6 cellular contexts compared by ENCODE assay signal in genomic region chr5:176253370-176254065, GRCh38. TPM values are rescaled to one million over a fixed set of nuclear protein-coding genes. Genes with fewer than 3 reads are reported as not detected.
A peak's percentile ranks its signal among the peaks of the same experiment; 100 is the strongest.
DNase-seq lines count a peak whose midpoint lies in the region; ATAC-seq, FAIRE-seq and TF ChIP-seq lines count a peak whose summit lies in the region.
"Not testable (repeated sequence)": the region's sequence is repeated elsewhere in the genome, so short reads cannot be mapped to it uniquely, and the experiment has no call there.

No MANE protein-coding gene starts in this region.

- not testable (repeated sequence) for H3K4me1 Mint-ChIP-seq in activated CD4-positive, alpha-beta T cell treated with anti-CD3 and anti-CD28 coated beads, Interleukin-2, amount 10 ng/mL, durations not matched to agents 24 days and 14 days

- H3K4me3 ChIP-seq in A549: not testable (repeated sequence)
- peak overlapping the region in 1 of 3 donors; percentile 7 for H3K4me3 ChIP-seq in right lobe of liver

- not testable (repeated sequence) for H3K4me3 Mint-ChIP-seq in activated CD4-positive, alpha-beta T cell treated with anti-CD3 and anti-CD28 coated beads, Interleukin-2, amount 10 ng/mL, durations not matched to agents 24 days and 14 days

- H3K27me3 ChIP-seq in right lobe of liver: not testable (repeated sequence)

- not testable (repeated sequence) for TF ChIP-seq RAD21 in A549 (conservative IDR thresholded peaks at IDR 0.05 in 1 of 2, IDR thresholded peaks at IDR 0.05 in 1 of 2)

- not testable (repeated sequence) for H3K27me3 Mint-ChIP-seq in activated CD4-positive, alpha-beta T cell treated with anti-CD3 and anti-CD28 coated beads, Interleukin-2, amount 10 ng/mL, durations not matched to agents 24 days and 14 days

- POLR2A ChIA-PET in A549 (lab: Yijun Ruan, JAX): not testable (repeated sequence)

- not testable (repeated sequence) for H3K36me3 ChIP-seq in right lobe of liver

- intact Hi-C loops in activated CD4-positive, alpha-beta T cell treated with anti-CD3 and anti-CD28 coated beads, Interleukin-2, amount 10 ng/mL, durations not matched to agents 24 days and 14 days (cut with micrococcal nuclease); right lobe of liver (cut with DNase I): not testable (repeated sequence)

- TF ChIP-seq POLR2A in A549 (IDR thresholded peaks at IDR 0.05; ENCODE audit: low read length); GM12892 (IDR thresholded peaks at IDR 0.05; ENCODE audit: low read depth, low read length); right lobe of liver (IDR thresholded peaks at IDR 0.05): not testable (repeated sequence)

- not testable (repeated sequence) for DNase-seq in A549 (ENCODE audit: low read depth in 1 of 2, low spot score in 1 of 2); GM12892 (ENCODE audit: insufficient read length); left lobe of liver (ENCODE audit: low spot score); right lobe of liver
- peak; percentile 32 for DNase-seq in activated CD4-positive, alpha-beta T cell treated with anti-CD3 and anti-CD28 coated beads, Interleukin-2, amount 10 ng/mL, durations not matched to agents 24 days and 14 days
- peak; percentile 1 for DNase-seq in amniotic epithelial cell (ENCODE audit: low read depth)

- H3K9me3 ChIP-seq in A549, right lobe of liver: not testable (repeated sequence)

- WGBS in A549 (ENCODE audit: missing lambda C conversion rate): 86% methylated on average over 8 of the region's 8 CpGs
- WGBS in right lobe of liver (ENCODE audit: insufficient coverage, low coverage, low lambda C conversion rate, missing lambda C conversion rate): 30% methylated on average over 8 of the region's 8 CpGs

- peaks cover 14% of the 10 kb centered on the region for H3K36me3 Mint-ChIP-seq in activated CD4-positive, alpha-beta T cell treated with anti-CD3 and anti-CD28 coated beads, Interleukin-2, amount 10 ng/mL, durations not matched to agents 24 days and 14 days (ENCODE audit: low read depth)

- not testable (repeated sequence) for H3K27ac ChIP-seq in A549
- H3K27ac ChIP-seq in right lobe of liver: peak overlapping the region in 2 of 3 donors; percentile 84 to 86

- peak; percentile 73 for FAIRE-seq in A549 (lab: Jason Lieb, UNC)
- FAIRE-seq in GM12892 (lab: Jason Lieb, UNC): peak; percentile 50

- not testable (repeated sequence) for H3K9me3 Mint-ChIP-seq in activated CD4-positive, alpha-beta T cell treated with anti-CD3 and anti-CD28 coated beads, Interleukin-2, amount 10 ng/mL, durations not matched to agents 24 days and 14 days

- not testable (repeated sequence) for ATAC-seq in A549
- ATAC-seq in left lobe of liver: peak; percentile 70
- ATAC-seq in right lobe of liver: peak; percentile 61 to 75 (median 68)

- H3K4me2 ChIP-seq in A549: not testable (repeated sequence)

- not testable (repeated sequence) for TF ChIP-seq CTCF in A549 (IDR thresholded peaks at IDR 0.05); right lobe of liver (IDR thresholded peaks at IDR 0.05)

- not testable (repeated sequence) for H3K4me1 ChIP-seq in A549
- H3K4me1 ChIP-seq in right lobe of liver: peaks cover 0 to 13% (median 4%) of the 10 kb centered on the region in 4 donors

- H3K27ac Mint-ChIP-seq in activated CD4-positive, alpha-beta T cell treated with anti-CD3 and anti-CD28 coated beads, Interleukin-2, amount 10 ng/mL, durations not matched to agents 24 days and 14 days: not testable (repeated sequence)

- CTCF ChIA-PET in A549 (lab: Yijun Ruan, JAX): not testable (repeated sequence)

- TF ChIP-seq EP300 in A549 (IDR thresholded peaks at IDR 0.05): not testable (repeated sequence)

RNA-seq across cellular contexts. Expression of gene SIMC1, which starts 15.3 kb away (rescaled TPM):
- polyA plus RNA-seq in A549 (2011; rRNA removed) (9.5 and 13.7 TPM in 2 replicates), A549 (2017; fragmentation: RNase III; extraction: RNeasy Plus Mini Kit Qiagen cat#74134 plus additional on column Dnase treatment) (8.0 to 9.2 TPM (median 8.2 TPM) in 3 replicates)
- 8.3 and 10.4 TPM in 2 replicates for polyA plus RNA-seq in A549 (2012; cell fraction: cytosol; rRNA removed)
- polyA plus RNA-seq in A549 (2012; cell fraction: nucleus; rRNA removed): 9.2 and 10.0 TPM in 2 replicates
- polyA minus RNA-seq in A549 (2011; rRNA and poly(A)+ RNA removed): 14.2 and 15.5 TPM in 2 replicates
- 9.2 TPM for polyA plus RNA-seq in GM12892 (2012; ENCODE audit: missing spikeins)
- total RNA-seq in activated CD4-positive, alpha-beta T cell treated with anti-CD3 and anti-CD28 coated beads, Interleukin-2, amount 10 ng/mL, durations not matched to agents 24 days and 14 days: 36.3 and 37.0 TPM in 2 replicates
- total RNA-seq in left lobe of liver (11.7 TPM), right lobe of liver (10 to 100 TPM in 4 of 6 experiments, 1 to 10 TPM in 2; 7.0 to 21.7 (median 11.2) TPM)
